ENCODE assay signal across 2 cellular contexts in genomic region chr17:18500281-18500680, GRCh38. TPM values are rescaled to one million over a fixed set of nuclear protein-coding genes. Genes with fewer than 3 reads are reported as not detected.
"Had no signal": no experiment of that assay in that cellular context is flagged by ENCODE, and none has a peak within 500 bp of the region (broad histone marks: within the 10 kb centered on the region; RNA-seq: fewer than 3 reads in every experiment).

No MANE protein-coding gene starts in this region.

RNA-seq across cellular contexts. Expression of gene LGALS9C, which starts 23.7 kb away (rescaled TPM):
- total RNA-seq: HT1080, K562 had no signal
- polyA plus RNA-seq: K562 had no signal
